1 cellular context compared by ENCODE assay signal in genomic region chr11:17077520-17078401, GRCh38.
A peak's percentile ranks its signal among the peaks of the same experiment; 100 is the strongest.
TF ChIP-seq lines count a peak whose summit lies in the region.

Gene RPS13, minus strand, starts transcription at chr11:17077667. Its CDS starts 26 bp downstream, at chr11:17077641.

TF ChIP-seq in GM12878, 131 proteins besides CTCF, POLR2A, EP300 and RAD21 (continued from another document and continues in another):
- TF ChIP-seq ZBTB40 (IDR thresholded peaks at IDR 0.05; ENCODE audit: borderline replicate concordance) (peak; percentile 89), PML (IDR thresholded peaks at IDR 0.05; ENCODE audit: low read length) (peak; percentile 94), CHD2 (IDR thresholded peaks at IDR 0.05; ENCODE audit: borderline replicate concordance, low read depth, low read length) (peak; percentile 73; the same call in 1 of the 2 replicates), ZNF687 (IDR thresholded peaks at IDR 0.05) (peak; percentile 94), SREBF1 (IDR thresholded peaks at IDR 0.05; ENCODE audit: low read length) (peak; percentile 69), WRNIP1 (IDR thresholded peaks at IDR 0.05; ENCODE audit: borderline replicate concordance, low read depth, low read length) (no peak), E4F1 (IDR thresholded peaks at IDR 0.05; ENCODE audit: borderline replicate concordance, partially characterized antibody) (peak; percentile 98), KAT2A (conservative IDR thresholded peaks at IDR 0.05; ENCODE audit: control insufficient read depth, low read depth, low read length) (no peak), HDAC6 (IDR thresholded peaks at IDR 0.05; ENCODE audit: unreplicated experiment) (no peak), ZNF274 (IDR thresholded peaks at IDR 0.05; ENCODE audit: insufficient read depth, insufficient read length) (no peak), CREM (IDR thresholded peaks at IDR 0.05; ENCODE audit: low read depth) (peak; percentile 97), TAF1 (IDR thresholded peaks at IDR 0.05; ENCODE audit: borderline replicate concordance, low read depth, low read length) (peak; percentile 97), NKRF (conservative IDR thresholded peaks at IDR 0.05) (peak; percentile 93), SKIL (IDR thresholded peaks at IDR 0.05; ENCODE audit: low read depth, poor library complexity, severe bottlenecking) (no peak), GATAD2B (conservative IDR thresholded peaks at IDR 0.05; ENCODE audit: low read depth) (peak; percentile 76; the same call in 1 of the 2 replicates), BHLHE40 (IDR thresholded peaks at IDR 0.05; ENCODE audit: borderline replicate concordance in 1 of 2, low read depth in 2 of 2, low read length in 1 of 2) (peak in 1 of 2 experiments; percentile 24; a peak in 1 of 4 replicates), RFX5 (IDR thresholded peaks at IDR 0.05; ENCODE audit: low read depth, low read length) (0 out of 2 replicates have a peak, but pooled peaks have one; percentile 10), TCF3 (IDR thresholded peaks at IDR 0.05; ENCODE audit: borderline replicate concordance, insufficient read depth, low read depth, low read length) (peak; percentile 64; the same call in 1 of the 2 replicates), ZNF592 (IDR thresholded peaks at IDR 0.05) (no peak), ETV6 (conservative IDR thresholded peaks at IDR 0.05 in 1 of 2, IDR thresholded peaks at IDR 0.05 in 1 of 2; ENCODE audit: borderline replicate concordance in 1 of 2, low read depth in 1 of 2) (peak in 1 of 2 experiments; percentile 85; a peak in 2 of 4 replicates), ZSCAN29 (IDR thresholded peaks at IDR 0.05) (no peak), SIN3A (IDR thresholded peaks at IDR 0.05; ENCODE audit: low read depth, low read length) (peak; percentile 94; the same call in 1 of the 2 replicates), LARP7 (IDR thresholded peaks at IDR 0.05) (0 out of 2 replicates have a peak, but pooled peaks have one; percentile 13), CBX3 (IDR thresholded peaks at IDR 0.05; ENCODE audit: borderline replicate concordance, low read depth) (no peak), ATF7 (IDR thresholded peaks at IDR 0.05; ENCODE audit: low read depth) (peak; percentile 83; the same call in 1 of the 2 replicates), RUNX3 (IDR thresholded peaks at IDR 0.05; ENCODE audit: low read length) (peak; percentile 83), ATF2 (IDR thresholded peaks at IDR 0.05; ENCODE audit: low read length) (no peak), HDGF (IDR thresholded peaks at IDR 0.05) (peak; percentile 92; the same call in 1 of the 2 replicates), HDAC2 (IDR thresholded peaks at IDR 0.05) (no peak), NRF1 (conservative IDR thresholded peaks at IDR 0.05; ENCODE audit: low read depth, low read length) (peak; percentile 60), SPI1 (IDR thresholded peaks at IDR 0.05; ENCODE audit: borderline replicate concordance, insufficient read depth, low read depth, low read length) (peak; percentile 75; the same call in 1 of the 2 replicates), BMI1 (IDR thresholded peaks at IDR 0.05; ENCODE audit: borderline replicate concordance) (no peak), IRF4 (IDR thresholded peaks at IDR 0.05; ENCODE audit: low read depth, low read length) (no peak), MTA2 (IDR thresholded peaks at IDR 0.05; ENCODE audit: low read depth) (peak; percentile 16; the same call in 1 of the 2 replicates), EZH2 (IDR thresholded peaks at IDR 0.05; ENCODE audit: borderline replicate concordance, control insufficient read depth, low read depth, low read length) (no peak), USF1 (IDR thresholded peaks at IDR 0.05; ENCODE audit: borderline replicate concordance, extremely low read length, insufficient read depth, low read depth, low read length) (no peak)
